In the genomic region with DNA sequence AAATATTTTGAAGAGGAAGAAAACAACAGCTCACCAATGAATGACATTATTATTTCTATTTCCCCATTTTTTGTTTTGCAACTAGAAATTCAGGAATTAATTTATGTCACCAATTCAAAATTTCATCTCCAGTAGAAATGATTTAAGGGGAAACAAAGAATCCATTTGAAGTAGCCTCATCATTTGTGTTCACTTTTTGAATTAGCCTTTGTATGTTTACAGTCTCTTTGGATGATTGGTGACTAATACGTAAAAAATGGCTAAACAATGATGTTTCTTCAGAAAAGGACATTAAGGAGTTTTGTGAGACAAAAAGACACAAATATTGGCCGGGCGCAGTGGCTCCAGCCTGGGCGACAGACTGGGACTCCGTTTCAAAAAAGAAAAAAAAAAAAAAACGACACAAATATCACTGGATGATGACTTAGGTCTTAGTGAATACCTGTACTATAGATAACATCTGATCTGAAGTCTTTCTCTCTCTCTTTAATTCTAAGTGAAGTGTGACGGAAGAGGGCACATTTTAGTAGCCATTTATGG, we compare ENCODE assay signal across 22 cellular contexts.
"Had no signal": no experiment of that assay in that cellular context is flagged by ENCODE, and none has a peak within 500 bp of the region (broad histone marks: within the 10 kb centered on the region; RNA-seq: fewer than 3 reads in every experiment).

No MANE protein-coding gene starts in this region.

- H2AFZ ChIP-seq: hepatocyte, parathyroid adenoma had no signal

- ATAC-seq: left cardiac atrium; lower lobe of right lung; sciatic nerve; stimulated activated naive B cell treated with anti-CD40 and anti-IgM and Interleukin-4, amounts not matched to agents 10 μg/mL and 1 μg/mL and 100 μg/mL, for 72 hours had no signal

- H3K9me3 ChIP-seq: esophagus muscularis mucosa, left ventricle myocardium inferior, lower lobe of right lung, stomach had no signal

- DNase-seq: cortex of kidney; effector CD8-positive, alpha-beta T cell; foreskin fibroblast; head of caudate nucleus; kidney; left cardiac atrium; left ventricle myocardium inferior; lower lobe of right lung; naive B cell; nephron progenitor cell; stimulated activated CD4-positive, alpha-beta T cell treated with anti-CD3 and anti-CD28 coated beads, Interleukin-2, amount 100 ng/mL, for 24 hours; stimulated activated CD4-positive, alpha-beta T cell treated with anti-CD3 and anti-CD28 coated beads, Interleukin-4, amount 100 ng/mL, for 4 hours; stimulated activated naive B cell treated with anti-CD40 and anti-IgM and Interleukin-4, amounts not matched to agents 10 μg/mL and 1 μg/mL and 100 μg/mL, for 72 hours; stomach; substantia nigra had no signal

- H3K4me3 ChIP-seq: esophagus muscularis mucosa, hepatocyte, left ventricle myocardium inferior, lower lobe of right lung, stomach had no signal

- H3K27me3 ChIP-seq: dorsolateral prefrontal cortex, esophagus muscularis mucosa, hepatocyte, stomach had no signal

- H3K79me2 ChIP-seq: hepatocyte, parathyroid adenoma had no signal

- H3K36me3 ChIP-seq: esophagus muscularis mucosa, left ventricle myocardium inferior, lower lobe of right lung, stomach had no signal

- H3K36me3 Mint-ChIP-seq: memory B cell; naive B cell; stimulated activated naive B cell treated with anti-CD40 and anti-IgM and Interleukin-4, amounts not matched to agents 10 μg/mL and 1 μg/mL and 100 μg/mL, for 72 hours had no signal

- H3K4me2 ChIP-seq: hepatocyte had no signal

- H3K9me3 Mint-ChIP-seq: memory B cell; stimulated activated naive B cell treated with anti-CD40 and anti-IgM and Interleukin-4, amounts not matched to agents 10 μg/mL and 1 μg/mL and 100 μg/mL, for 72 hours had no signal

- H3K4me1 Mint-ChIP-seq: memory B cell; naive B cell; stimulated activated naive B cell treated with anti-CD40 and anti-IgM and Interleukin-4, amounts not matched to agents 10 μg/mL and 1 μg/mL and 100 μg/mL, for 72 hours had no signal

- H3K27ac Mint-ChIP-seq: memory B cell; nephron progenitor cell; stimulated activated naive B cell treated with anti-CD40 and anti-IgM and Interleukin-4, amounts not matched to agents 10 μg/mL and 1 μg/mL and 100 μg/mL, for 72 hours had no signal

- H3K27ac ChIP-seq: dorsolateral prefrontal cortex, epithelial cell of prostate, esophagus muscularis mucosa, hepatocyte, left ventricle myocardium inferior, lower lobe of right lung, parathyroid adenoma, stomach had no signal

- H3K9ac ChIP-seq: parathyroid adenoma had no signal

- H3K4me3 Mint-ChIP-seq: memory B cell; naive B cell; nephron progenitor cell; stimulated activated naive B cell treated with anti-CD40 and anti-IgM and Interleukin-4, amounts not matched to agents 10 μg/mL and 1 μg/mL and 100 μg/mL, for 72 hours had no signal

- H3K4me1 ChIP-seq: left ventricle myocardium inferior, lower lobe of right lung had no signal
